1 cellular context compared by ENCODE assay signal in genomic region chr17:13750783-13751484, GRCh38.
TF ChIP-seq lines count a peak whose summit lies in the region.

No MANE protein-coding gene starts in this region.

TF ChIP-seq in H1, 55 proteins besides CTCF, POLR2A, EP300 and RAD21:
- TF ChIP-seq CHD7 (IDR thresholded peaks at IDR 0.05; ENCODE audit: insufficient replicate concordance, low read length) (no peak), KDM1A (IDR thresholded peaks at IDR 0.05; ENCODE audit: borderline replicate concordance, low read length) (no peak), MAX (IDR thresholded peaks at IDR 0.05) (no peak), JUN (IDR thresholded peaks at IDR 0.05; ENCODE audit: low read depth, low read length) (0 out of 2 replicates have a peak, but pooled peaks have one; percentile 69), ASH2L (IDR thresholded peaks at IDR 0.05; ENCODE audit: low read length) (no peak), KDM4A (IDR thresholded peaks at IDR 0.05; ENCODE audit: low read depth, low read length, severe bottlenecking) (no peak), TBP (IDR thresholded peaks at IDR 0.05; ENCODE audit: low read depth, low read length) (no peak), BACH1 (IDR thresholded peaks at IDR 0.05; ENCODE audit: low read length) (0 out of 2 replicates have a peak, but pooled peaks have one; percentile 29), JUND (IDR thresholded peaks at IDR 0.05; ENCODE audit: low read length) (peak; percentile 91), SP1 (IDR thresholded peaks at IDR 0.05; ENCODE audit: low read depth, low read length) (peak; percentile 10; the same call in 1 of the 2 replicates), SP4 (IDR thresholded peaks at IDR 0.05; ENCODE audit: low read length) (no peak), BCL11A (IDR thresholded peaks at IDR 0.05; ENCODE audit: low read depth in 2 of 2, low read length in 2 of 2) (no peak), BRCA1 (IDR thresholded peaks at IDR 0.05; ENCODE audit: low read depth, low read length) (no peak), POLR2AphosphoS5 (IDR thresholded peaks at IDR 0.05; ENCODE audit: low read depth, low read length) (no peak)
